In genomic region chr11:107799245-107799859, GRCh38 we compare ENCODE assay signal across 8 cellular contexts. TPM values are rescaled to one million over a fixed set of nuclear protein-coding genes. Genes with fewer than 3 reads are reported as not detected.
A peak's percentile ranks its signal among the peaks of the same experiment; 100 is the strongest.
DNase-seq lines count a peak whose midpoint lies in the region; ATAC-seq and TF ChIP-seq lines count a peak whose summit lies in the region.

No MANE protein-coding gene starts in this region.

- H3K27me3 ChIP-seq in IMR-90 (ENCODE audit: control insufficient read depth, insufficient read depth, low read length) (no peaks in the 10 kb centered on the region), aorta (ENCODE audit: control insufficient read depth in 1 of 2, insufficient read depth in 2 of 2, low read length in 1 of 2) (no peaks in the 10 kb centered on the region)

- no peak overlapping the region for H3K18ac ChIP-seq in IMR-90 (ENCODE audit: low read depth, low read length)

- H3K9me1 ChIP-seq in IMR-90 (ENCODE audit: insufficient read depth, low read length) = no peaks in the 10 kb centered on the region

- intact Hi-C loops in IMR-90 (cut with micrococcal nuclease) (loop anchor here (5.0 kb wide), 1 partner anchor 58 kb away; the partner anchor contains the start of gene SLC35F2), posterior vena cava (cut with DNase I) (no loop called here), aorta (cut with DNase I) (no loop called here)

- H3K4me1 ChIP-seq in IMR-90 (ENCODE audit: control insufficient read depth, insufficient read depth, low read length) (no peaks in the 10 kb centered on the region), aorta (ENCODE audit: control insufficient read depth in 1 of 2, insufficient read depth in 2 of 2, low read length in 2 of 2) (no peaks in the 10 kb centered on the region)

- H4K91ac ChIP-seq in IMR-90 (ENCODE audit: insufficient read depth, low read depth, low read length) = no peak overlapping the region

- TF ChIP-seq CTCF in IMR-90 (conservative IDR thresholded peaks at IDR 0.05; ENCODE audit: low read depth, low read length) (peak; percentile 84), RWPE1 (conservative IDR thresholded peaks at IDR 0.05; ENCODE audit: low read depth) (peak; percentile 89)

- TF ChIP-seq RAD21 in IMR-90 (IDR thresholded peaks at IDR 0.05; ENCODE audit: low read length) = peak; percentile 70

- no peak overlapping the region for H3K4me2 ChIP-seq in IMR-90 (ENCODE audit: low read depth, low read length)

- in situ Hi-C loops in IMR-90 (cut with MboI; ENCODE audit: low sequenced_read_pairs) = no loop called here

- no peak overlapping the region for H2BK15ac ChIP-seq in IMR-90 (ENCODE audit: low read depth, low read length)

- no peak overlapping the region for H3K14ac ChIP-seq in IMR-90 (replicated peaks; ENCODE audit: low read depth, low read length)

- no peak overlapping the region for H2AK5ac ChIP-seq in IMR-90 (ENCODE audit: low read depth, low read length)

- H3K4me3 ChIP-seq in IMR-90 (ENCODE audit: insufficient read depth, low read depth, low read length) = no peak overlapping the region
- H3K4me3 ChIP-seq in aorta (ENCODE audit: low read length in 2 of 2) = no peak overlapping the region

- no peak for TF ChIP-seq POLR2A in IMR-90 (IDR thresholded peaks at IDR 0.05; ENCODE audit: low read depth, low read length)

- no peak overlapping the region for H2BK20ac ChIP-seq in IMR-90 (ENCODE audit: low read depth, low read length)

- H2AFZ ChIP-seq in IMR-90 (replicated peaks; ENCODE audit: low read length, poor library complexity) = no peak overlapping the region

- H3K23ac ChIP-seq in IMR-90 (ENCODE audit: low read depth, low read length) = no peak overlapping the region

- H2AK9ac ChIP-seq in IMR-90 (replicated peaks; ENCODE audit: low read depth, low read length, poor library complexity) = no peak overlapping the region

- no peaks in the 10 kb centered on the region for H3K79me1 ChIP-seq in IMR-90 (ENCODE audit: low read depth in 1 of 2, low read length in 2 of 2)

- POLR2A ChIA-PET in IMR-90 (lab: Charles Lee; ENCODE audit: unreplicated experiment) (no interaction called here), RWPE1 (lab: Yijun Ruan, JAX; ENCODE audit: low non-redundant PET) (interaction anchor here (0.6 kb wide), 1 partner anchor 68 kb away, joined by 5 read pairs; no protein-coding TSS in a partner anchor)

- CTCF ChIA-PET in IMR-90 (lab: Yijun Ruan, JAX) = no interaction called here
- CTCF ChIA-PET in RWPE1 (lab: Yijun Ruan, JAX) = interaction anchor here (0.9 kb wide), 2 partner anchors 12 to 110 kb away, joined by 3 to 4 read pairs; no protein-coding TSS in a partner anchor

- H4K8ac ChIP-seq in IMR-90 (ENCODE audit: low read depth in 2 of 2, low read length in 2 of 2) = no peak overlapping the region

- 0 out of 2 replicates have a peak, but pooled peaks cover 1% of the 10 kb centered on the region for H3K36me3 ChIP-seq in IMR-90 (ENCODE audit: control insufficient read depth, insufficient read depth, low read length)
- H3K36me3 ChIP-seq in aorta (ENCODE audit: control insufficient read depth in 1 of 2, insufficient read depth in 2 of 2, low read length in 1 of 2) = peaks cover 0 to 1% of the 10 kb centered on the region in 2 donors

- no peak overlapping the region for H2BK5ac ChIP-seq in IMR-90 (ENCODE audit: low read depth, low read length, poor library complexity, severe bottlenecking)

- no peaks in the 10 kb centered on the region for H4K20me1 ChIP-seq in IMR-90 (ENCODE audit: insufficient read depth, low read length)

- H3K27ac ChIP-seq in IMR-90 (ENCODE audit: insufficient read depth, low read length) (no peak overlapping the region), RWPE1 (no peak overlapping the region), aorta (ENCODE audit: low read depth in 1 of 2, low read length in 2 of 2) (no peak overlapping the region)

- no peak overlapping the region for H3K56ac ChIP-seq in IMR-90 (ENCODE audit: extremely low read depth, insufficient read depth, low read length)

- H3K4ac ChIP-seq in IMR-90 (ENCODE audit: low read depth, low read length) = no peak overlapping the region

- ATAC-seq in GM21423 (IDR thresholded peaks at IDR 0.05; ENCODE audit: unreplicated experiment) (peak; percentile 89), IMR-90 (ENCODE audit: low read depth) (peak; percentile 99), aorta (ENCODE audit: low FRiP score) (peak; percentile 93)

- no peak overlapping the region for H2BK120ac ChIP-seq in IMR-90 (ENCODE audit: low read depth, low read length)

- BruUV-seq in IMR-90 (replicated peaks; lab: Mats Ljungman, UMichigan) = no TSS peak

- H3K9ac ChIP-seq in IMR-90 (ENCODE audit: low read depth, low read length) = no peak overlapping the region

- H3K9me3 ChIP-seq in IMR-90 (ENCODE audit: control insufficient read depth, insufficient read depth, low read length) (no peaks in the 10 kb centered on the region), aorta (ENCODE audit: control insufficient read depth, low read length) (no peaks in the 10 kb centered on the region)

- dilution Hi-C loops in IMR-90 (cut with HindIII; ENCODE audit: low sequenced_read_pairs, unreplicated experiment) = no loop called here

- 89% methylated on average over 3 of the region's 12 CpGs; no CpG with 5 or more reads in 1 of the 2 experiments for WGBS in IMR-90 (ENCODE audit: extremely low coverage in 2 of 2, insufficient read length in 1 of 2), 2 experiments
- 65 to 71% methylated on average over 12 of the region's 12 CpGs for WGBS in aorta, 2 donors

- H4K5ac ChIP-seq in IMR-90 (ENCODE audit: low read depth, low read length) = no peak overlapping the region

- DNase-seq in Daoy (ENCODE audit: low read depth) (peak; percentile 55), IMR-90 (peak; percentile 57), RWPE1 (ENCODE audit: low spot score) (peak; percentile 49), glomerular visceral epithelial cell (ENCODE audit: extremely low spot score) (peak; percentile 68), posterior vena cava (ENCODE audit: low spot score) (peak; percentile 92), aorta (peak; percentile 77 to 87)
- DNase-seq in activated naive CD4-positive, alpha-beta T cell treated with Interleukin-2 at 50 U/mL for 16 hours = peak; percentile 69

TF ChIP-seq in IMR-90, 13 proteins besides CTCF, POLR2A, EP300 and RAD21:
- TF ChIP-seq CEBPB (IDR thresholded peaks at IDR 0.05; ENCODE audit: low read depth, low read length) (no peak), FOS (IDR thresholded peaks at IDR 0.05; ENCODE audit: low read depth, low read length) (no peak), SMC3 (IDR thresholded peaks at IDR 0.05; ENCODE audit: low read depth, low read length) (peak; percentile 46), MXI1 (IDR thresholded peaks at IDR 0.05; ENCODE audit: borderline replicate concordance, low read depth, low read length) (no peak)

RNA-seq across cellular contexts. Expression of gene SLC35F2, which starts 59.2 kb away (rescaled TPM):
- total RNA-seq in Daoy (2014; rRNA removed; shearing (Covaris generic)) = 65.8 and 74.7 TPM in 2 replicates
- 15.4 and 16.9 TPM in 2 replicates for total RNA-seq in IMR-90 (2012; rRNA removed)
- 4.7 and 4.9 TPM in 2 replicates for polyA plus RNA-seq in IMR-90 (2012; rRNA removed)
- 2.7 and 2.8 TPM in 2 replicates for polyA plus RNA-seq in IMR-90 (2012; cell fraction: cytosol; rRNA removed)
- 1.4 and 3.5 TPM in 2 replicates for polyA plus RNA-seq in IMR-90 (2012; cell fraction: nucleus; rRNA removed; ENCODE audit: low replicate concordance)
- total RNA-seq in posterior vena cava = 10 to 100 TPM in 1 of 2 donors, 1 to 10 TPM in 1; 7.4 to 10.2 TPM
- 10 to 100 TPM in 1 of 2 donors, 1 to 10 TPM in 1; 6.1 to 12.1 TPM for total RNA-seq in aorta
- polyA plus RNA-seq in aorta = 1 to 10 TPM; 2.0 to 3.6 TPM
